In the genomic region with DNA sequence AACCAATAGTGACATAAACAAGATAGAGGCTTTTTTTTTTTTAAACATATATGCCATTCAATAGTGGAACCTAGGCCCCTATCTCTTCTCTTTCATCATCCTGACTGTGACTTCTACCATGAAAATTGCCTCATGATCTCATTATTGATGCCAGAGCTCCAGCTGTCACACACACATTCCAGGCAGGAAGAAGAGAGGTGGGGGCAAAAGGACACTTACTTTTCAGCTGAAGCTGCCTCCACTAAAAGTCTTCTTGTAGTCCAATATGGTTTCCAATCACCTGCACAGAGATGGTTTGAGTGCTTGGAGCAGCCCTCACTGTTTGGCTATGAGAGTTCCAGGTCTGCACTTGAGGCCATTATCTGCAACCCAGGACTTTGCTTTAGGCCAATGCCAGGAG, we compare ENCODE assay signal across 31 cellular contexts. TPM values are rescaled to one million over a fixed set of nuclear protein-coding genes. Genes with fewer than 3 reads are reported as not detected.
"Had no signal": no experiment of that assay in that cellular context is flagged by ENCODE, and none has a peak within 500 bp of the region (broad histone marks: within the 10 kb centered on the region; RNA-seq: fewer than 3 reads in every experiment).

No MANE protein-coding gene starts in this region.

- H3K27ac ChIP-seq: coronary artery, dorsolateral prefrontal cortex, epithelial cell of prostate, esophagus muscularis mucosa, esophagus squamous epithelium, foreskin keratinocyte, gastrocnemius medialis, gastroesophageal sphincter, heart left ventricle, heart right ventricle, hepatocyte had no signal

- H3K27me3 Mint-ChIP-seq: dendritic cell treated with granulocyte-macrophage colony-stimulating factor and Interleukin-4, amounts not matched to agents 40 ng/mL and 50 ng/mL, for 4 days had no signal

- H3K27me3 ChIP-seq: dorsolateral prefrontal cortex, esophagus muscularis mucosa, esophagus squamous epithelium, foreskin keratinocyte, gastrocnemius medialis, gastroesophageal sphincter, heart left ventricle, heart right ventricle, hepatocyte had no signal

- H3K4me1 ChIP-seq: esophagus muscularis mucosa, esophagus squamous epithelium, foreskin keratinocyte, gastrocnemius medialis, gastroesophageal sphincter had no signal

- FAIRE-seq: endometrium, endothelial cell of umbilical vein, frontal cortex had no signal

- H2AFZ ChIP-seq: hepatocyte had no signal

- H3K4me1 Mint-ChIP-seq: endodermal cell had no signal

- H3K27ac Mint-ChIP-seq: dendritic cell treated with granulocyte-macrophage colony-stimulating factor and Interleukin-4, amounts not matched to agents 40 ng/mL and 50 ng/mL, for 4 days; effector memory CD8-positive, alpha-beta T cell; endodermal cell had no signal

- H3K79me2 ChIP-seq: hepatocyte had no signal

- H3K9me3 Mint-ChIP-seq: dendritic cell treated with granulocyte-macrophage colony-stimulating factor and Interleukin-4, amounts not matched to agents 40 ng/mL and 50 ng/mL, for 4 days; effector memory CD8-positive, alpha-beta T cell; endodermal cell had no signal

- ATAC-seq: effector memory CD8-positive, alpha-beta T cell; esophagus mucosa; foreskin keratinocyte; gastrocnemius medialis; gastroesophageal sphincter; heart left ventricle; heart right ventricle had no signal

- H3K4me2 ChIP-seq: hepatocyte had no signal

- H3K4me3 Mint-ChIP-seq: dendritic cell treated with granulocyte-macrophage colony-stimulating factor and Interleukin-4, amounts not matched to agents 40 ng/mL and 50 ng/mL, for 4 days; effector memory CD8-positive, alpha-beta T cell; endodermal cell had no signal

- H3K9me3 ChIP-seq: esophagus muscularis mucosa, esophagus squamous epithelium, gastrocnemius medialis, gastroesophageal sphincter had no signal

- H3K36me3 ChIP-seq: esophagus muscularis mucosa, esophagus squamous epithelium, gastrocnemius medialis, gastroesophageal sphincter, heart left ventricle, heart right ventricle had no signal

- DNase-seq: cortex of kidney; dermis blood vessel endothelial cell; dorsolateral prefrontal cortex; effector CD4-positive, alpha-beta T cell; effector CD8-positive, alpha-beta T cell; effector memory CD4-positive, alpha-beta T cell; effector memory CD8-positive, alpha-beta T cell; endodermal cell; erythroblast; esophagus squamous epithelium; foreskin fibroblast; foreskin keratinocyte; foreskin melanocyte; gastrocnemius medialis; glutamatergic neuron; head of caudate nucleus; heart left ventricle; heart right ventricle; hippocampal formation had no signal

- H3K4me3 ChIP-seq: coronary artery, dorsolateral prefrontal cortex, esophagus muscularis mucosa, esophagus squamous epithelium, gastrocnemius medialis, gastroesophageal sphincter, heart left ventricle, heart right ventricle, hepatocyte had no signal

RNA-seq across cellular contexts. Expression of a gene that starts 45.0 kb away (rescaled TPM):
- total RNA-seq: endodermal cell, endothelial cell of umbilical vein, epithelial cell of proximal tubule, foreskin keratinocyte, glomerular endothelial cell had no signal
- polyA plus RNA-seq: foreskin keratinocyte had no signal
